In genomic region chr2:105521176-105521575, GRCh38 we compare ENCODE assay signal across 1 cellular context.
TF ChIP-seq lines count a peak whose summit lies in the region.

No MANE protein-coding gene starts in this region.

TF ChIP-seq in GM23338, 12 proteins besides CTCF, POLR2A, EP300 and RAD21 (continued from another document):
- TF ChIP-seq ZNF462 (CRISPR knock-in tag; IDR thresholded peaks at IDR 0.05) (no peak), EZH2phosphoT487 (IDR thresholded peaks at IDR 0.05; ENCODE audit: unreplicated experiment) (no peak), ZNF114 (CRISPR knock-in tag; IDR thresholded peaks at IDR 0.05) (no peak), EZH2 (IDR thresholded peaks at IDR 0.05; ENCODE audit: low read depth, unreplicated experiment) (no peak)
